Comparison of ENCODE assay signal across 28 cellular contexts in the genomic region with DNA sequence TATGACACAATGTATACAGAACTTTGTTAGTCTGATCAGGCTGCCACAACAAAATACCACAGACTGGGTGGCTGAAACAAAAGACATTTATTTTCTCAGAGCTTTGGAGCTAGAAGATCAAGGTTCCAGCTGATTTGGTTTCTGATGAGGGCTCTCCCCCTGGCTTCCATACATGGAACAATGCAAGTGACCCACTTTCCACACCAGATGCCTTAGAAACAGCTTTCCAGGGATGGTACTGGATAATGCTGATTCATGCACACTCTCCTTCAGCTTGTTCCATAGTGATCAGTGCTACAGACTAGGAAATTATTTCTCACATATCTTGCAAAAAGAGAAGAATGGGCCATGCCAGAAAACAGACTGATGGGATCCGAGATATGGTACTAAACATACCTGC.
A peak's percentile ranks its signal among the peaks of the same experiment; 100 is the strongest.
DNase-seq lines count a peak whose midpoint lies in the region; ATAC-seq, FAIRE-seq and TF ChIP-seq lines count a peak whose summit lies in the region.
"Had no signal": no experiment of that assay in that cellular context is flagged by ENCODE, and none has a peak within 500 bp of the region (broad histone marks: within the 10 kb centered on the region; RNA-seq: fewer than 3 reads in every experiment).

No MANE protein-coding gene starts in this region.

- no peaks in the 10 kb centered on the region for H3K23me2 ChIP-seq in H1 (ENCODE audit: low read depth, low read length)

- H4K8ac ChIP-seq in H1 (ENCODE audit: extremely low read depth, insufficient read depth, low read length), result no peak overlapping the region

- H2BK15ac ChIP-seq in H1 (ENCODE audit: low read length), result no peak overlapping the region

- no peak overlapping the region for H3K14ac ChIP-seq in H1 (ENCODE audit: insufficient read length)

- TF ChIP-seq CTCF in AG10803 (conservative IDR thresholded peaks at IDR 0.05; ENCODE audit: low read length), result peak; percentile 26; the same call in 1 of the 2 replicates
- TF ChIP-seq CTCF in H1 (IDR thresholded peaks at IDR 0.05; ENCODE audit: control extremely low read depth in 1 of 3, insufficient read depth in 1 of 3, low read depth in 1 of 3, low read length in 3 of 3), result no peak
- no peak for TF ChIP-seq CTCF in gastroesophageal sphincter (IDR thresholded peaks at IDR 0.05)

- TF ChIP-seq EP300 in H1 (IDR thresholded peaks at IDR 0.05; ENCODE audit: borderline replicate concordance in 1 of 2, low read depth in 2 of 2, low read length in 2 of 2), result no peak
- TF ChIP-seq EP300 in gastroesophageal sphincter (IDR thresholded peaks at IDR 0.05), result no peak

- H3K79me1 ChIP-seq in H1 (ENCODE audit: low read depth, low read length), result no peaks in the 10 kb centered on the region

- H3K4me1 ChIP-seq in H1 (replicated peaks in 1 of 4; ENCODE audit: control insufficient read depth in 3 of 4, insufficient read depth in 4 of 4, low read length in 3 of 4) (no peaks in the 10 kb centered on the region), gastroesophageal sphincter (no peaks in the 10 kb centered on the region)
- H3K4me1 ChIP-seq: breast epithelium, heart left ventricle, SJCRH30 had no signal

- DNase-seq in AG10803 (ENCODE audit: low read depth) (peak; percentile 33), OCI-M1 (lab: John Stamatoyannopoulos, UW) (peak; percentile 12), H1 (ENCODE audit: low read depth in 1 of 2, low spot score in 2 of 2) (no peak), middle frontal gyrus (ENCODE audit: extremely low spot score, low spot score) (peak; percentile 21)
- DNase-seq in stimulated activated naive CD4-positive, alpha-beta T cell treated with Interleukin-2 at 50 U/mL for 16 hours (lab: John Stamatoyannopoulos, UW), result no peak
- DNase-seq: activated CD4-positive, alpha-beta T cell treated with anti-CD3 and anti-CD28 coated beads for 1 hour; activated CD8-positive, alpha-beta T cell treated with anti-CD3 and anti-CD28 coated beads for 36 hours; activated effector memory CD4-positive, alpha-beta T cell treated with anti-CD3 and anti-CD28 coated beads, Interleukin-2, amount 50 U/mL, for 16 hours; activated naive CD8-positive, alpha-beta T cell treated with anti-CD3 and anti-CD28 coated beads, Interleukin-2, amount 50 U/mL, for 24 hours; heart left ventricle; KBM-7; mesenchymal stem cell; MM.1S; NCI-H1417 treated with DMSO at 0.1 percent for 48 hours; NCI-H510A; nucleus accumbens; SJCRH30; small intestine had no signal

- peak; percentile 17 to 29; a peak in 2 of 4 replicates for TF ChIP-seq RAD21 in H1 (IDR thresholded peaks at IDR 0.05 in 1 of 2, conservative IDR thresholded peaks at IDR 0.05 in 1 of 2; ENCODE audit: low read depth in 2 of 2, low read length in 2 of 2)

- TF ChIP-seq POLR2A in H1 (IDR thresholded peaks at IDR 0.05; ENCODE audit: control extremely low read depth in 1 of 2, low read depth in 2 of 2, low read length in 2 of 2) (no peak), gastroesophageal sphincter (IDR thresholded peaks at IDR 0.05) (no peak)

- no peaks in the 10 kb centered on the region for H3K79me2 ChIP-seq in H1 (ENCODE audit: control insufficient read depth in 1 of 2, insufficient read depth in 2 of 2, low read length in 2 of 2)

- H2BK12ac ChIP-seq in H1 (ENCODE audit: low read depth, low read length), result no peak overlapping the region

- H3K9me3 ChIP-seq in H1 (ENCODE audit: insufficient read depth in 2 of 2, low read depth in 1 of 2, low read length in 1 of 2) (no peaks in the 10 kb centered on the region), gastroesophageal sphincter (no peaks in the 10 kb centered on the region)
- H3K9me3 ChIP-seq: breast epithelium, heart left ventricle, SJCRH30 had no signal

- H3K27ac ChIP-seq in H1 (ENCODE audit: low read depth, low read length) (no peak overlapping the region), gastroesophageal sphincter (no peak overlapping the region)
- H3K27ac ChIP-seq: breast epithelium, coronary artery, heart left ventricle, SJCRH30 had no signal

- H3K18ac ChIP-seq in H1 (ENCODE audit: extremely low read depth, low read length), result no peak overlapping the region

- CTCF ChIA-PET in H1 (lab: Charles Lee; ENCODE audit: partially characterized antibody), result interaction anchor here (0.6 to 1.7 kb wide), 3 partner anchors 9 to 71 kb away, joined by 3 to 5 read pairs (median 5); no protein-coding TSS in a partner anchor

- H3K23ac ChIP-seq in H1 (ENCODE audit: insufficient read length), result no peak overlapping the region

- H4K20me1 ChIP-seq in H1 (replicated peaks in 1 of 2; ENCODE audit: control insufficient read depth in 1 of 2, insufficient read depth in 2 of 2, low read length in 2 of 2), result no peaks in the 10 kb centered on the region

- no peak overlapping the region for H3K56ac ChIP-seq in H1 (replicated peaks; ENCODE audit: insufficient read length, low read depth, low read length)

- no peak overlapping the region for H3K4me2 ChIP-seq in H1 (ENCODE audit: insufficient read depth in 1 of 2, low read depth in 2 of 2, low read length in 2 of 2)

- no peak overlapping the region for H2AFZ ChIP-seq in H1 (ENCODE audit: low read length)

- no peaks in the 10 kb centered on the region for H3K36me3 ChIP-seq in H1 (ENCODE audit: control insufficient read depth in 2 of 4, insufficient read depth in 4 of 4, low read length in 3 of 4)
- no peaks in the 10 kb centered on the region for H3K36me3 ChIP-seq in gastroesophageal sphincter
- H3K36me3 ChIP-seq: breast epithelium, heart left ventricle, SJCRH30 had no signal

- no peak overlapping the region for H2AK5ac ChIP-seq in H1 (ENCODE audit: low read depth, low read length)

- no peak overlapping the region for H3K4ac ChIP-seq in H1 (replicated peaks; ENCODE audit: insufficient read length, low read depth, low read length)

- H2BK5ac ChIP-seq in H1 (ENCODE audit: low read depth, low read length), result no peak overlapping the region

- 100% methylated on average over 1 of the region's 1 CpG; no CpG with 5 or more reads in 1 of the 2 experiments for WGBS in H1 (ENCODE audit: extremely low coverage in 1 of 2, insufficient coverage in 1 of 2, insufficient read length in 1 of 2, insufficient replicate concordance in 2 of 2, low coverage in 1 of 2, low lambda C conversion rate in 2 of 2, missing lambda C conversion rate in 1 of 2), 2 experiments
- 40% methylated on average over 1 of the region's 1 CpG; no CpG with 5 or more reads in 1 of the 2 donors for WGBS in gastroesophageal sphincter (ENCODE audit: low coverage in 1 of 2), 2 donors

- no peak overlapping the region for H3K4me3 ChIP-seq in AG10803 (ENCODE audit: low read length)
- no peak overlapping the region for H3K4me3 ChIP-seq in H1 (ENCODE audit: extremely low read depth in 1 of 4, insufficient read depth in 2 of 4, low read depth in 3 of 4, low read length in 4 of 4)
- no peak overlapping the region for H3K4me3 ChIP-seq in gastroesophageal sphincter
- H3K4me3 ChIP-seq: breast epithelium, coronary artery, heart left ventricle, SJCRH30 had no signal

- no peak overlapping the region for H4K5ac ChIP-seq in H1 (ENCODE audit: insufficient read length, low read depth, low read length)

- H2BK120ac ChIP-seq in H1 (replicated peaks; ENCODE audit: low read depth, low read length), result no peak overlapping the region

- no peak for FAIRE-seq in H1 (lab: Jason Lieb, UNC)
- FAIRE-seq: endometrium, HTR-8/SVneo, RCC 7860, small intestine, TTC549 had no signal

- H3K9ac ChIP-seq in H1 (replicated peaks in 1 of 4; ENCODE audit: extremely low read depth in 1 of 4, low read depth in 3 of 4, low read length in 3 of 4), result no peak overlapping the region

- H3K27me3 ChIP-seq in H1 (replicated peaks in 1 of 4; ENCODE audit: control insufficient read depth in 3 of 4, extremely low read depth in 1 of 4, insufficient read depth in 3 of 4, low read length in 3 of 4), result no peaks in the 10 kb centered on the region
- H3K27me3 ChIP-seq in gastroesophageal sphincter, result no peaks in the 10 kb centered on the region
- H3K27me3 ChIP-seq: breast epithelium, heart left ventricle, SJCRH30 had no signal

- ATAC-seq in HG03354 (IDR thresholded peaks at IDR 0.05; ENCODE audit: poor library complexity, severe bottlenecking, unreplicated experiment), result no peak
- ATAC-seq in GM19023 (IDR thresholded peaks at IDR 0.05; ENCODE audit: unreplicated experiment), result no peak
- no peak for ATAC-seq in gastroesophageal sphincter
- ATAC-seq: activated CD8-positive, alpha-beta T cell treated with anti-CD3 and anti-CD28 coated beads for 36 hours; activated naive CD8-positive, alpha-beta T cell treated with anti-CD3 and anti-CD28 coated beads, Interleukin-2, amount 50 U/mL, for 24 hours; heart left ventricle; stimulated activated memory B cell treated with anti-CD40 and anti-IgM and Interleukin-4, amounts not matched to agents 10 μg/mL and 1 μg/mL and 100 μg/mL, for 72 hours had no signal

- POLR2A ChIA-PET in H1 (lab: Charles Lee; ENCODE audit: partially characterized antibody), result no interaction called here

- no peak overlapping the region for H4K91ac ChIP-seq in H1 (replicated peaks; ENCODE audit: insufficient read length, low read length)

- no peak overlapping the region for H2BK20ac ChIP-seq in H1 (ENCODE audit: low read length)

TF ChIP-seq in H1, 55 proteins besides CTCF, POLR2A, EP300 and RAD21:
- TF ChIP-seq GTF2F1 (IDR thresholded peaks at IDR 0.05; ENCODE audit: borderline replicate concordance, low read depth, low read length), result no peak
- TF ChIP-seq SP4 (IDR thresholded peaks at IDR 0.05; ENCODE audit: low read length), result no peak

Comparison
In these comparisons a context has a peak if more than half of its experiments do, and no peak if none do; other contexts are left out.
1. DNase-seq: peak in AG10803 (single experiment), OCI-M1 (single experiment) and middle frontal gyrus (single experiment); none in H1 (0 of 2) and stimulated activated naive CD4-positive, alpha-beta T cell treated with Interleukin-2 at 50 U/mL for 16 hours (single experiment).